In genomic region chr10:67306588-67307205, GRCh38 we compare ENCODE assay signal across 10 cellular contexts.
DNase-seq lines count a peak whose midpoint lies in the region; ATAC-seq and TF ChIP-seq lines count a peak whose summit lies in the region.
"Had no signal": no experiment of that assay in that cellular context is flagged by ENCODE, and none has a peak within 500 bp of the region (broad histone marks: within the 10 kb centered on the region; RNA-seq: fewer than 3 reads in every experiment).

No MANE protein-coding gene starts in this region.

- H3K27ac ChIP-seq in KMS-11: no peak overlapping the region
- no peak overlapping the region for H3K27ac ChIP-seq in mammary epithelial cell (ENCODE audit: insufficient read depth, low read depth, low read length)
- H3K27ac ChIP-seq: epithelial cell of prostate had no signal

- no peak for TF ChIP-seq POLR2A in GM18505 (IDR thresholded peaks at IDR 0.05; ENCODE audit: borderline replicate concordance, extremely low read depth, insufficient read depth, insufficient read length)

- 75% methylated on average over 2 of the region's 2 CpGs for WGBS in mammary epithelial cell (ENCODE audit: low coverage, missing lambda C conversion rate)

- H3K79me2 ChIP-seq in KMS-11 (ENCODE audit: insufficient read depth, low read depth) (no peaks in the 10 kb centered on the region), mammary epithelial cell (ENCODE audit: insufficient read depth, low read length) (no peaks in the 10 kb centered on the region)

- H4K20me1 ChIP-seq in KMS-11 (ENCODE audit: insufficient read depth): no peaks in the 10 kb centered on the region
- no peaks in the 10 kb centered on the region for H4K20me1 ChIP-seq in mammary epithelial cell (ENCODE audit: insufficient read depth, low read length)

- H3K27me3 ChIP-seq in KMS-11 (ENCODE audit: insufficient read depth, low read depth): no peaks in the 10 kb centered on the region
- H3K27me3 ChIP-seq in mammary epithelial cell (ENCODE audit: insufficient read depth, low read length): no peaks in the 10 kb centered on the region

- peak; percentile 76 for TF ChIP-seq CTCF in KMS-11 (conservative IDR thresholded peaks at IDR 0.05; ENCODE audit: low read depth, low read length)
- peak; percentile 16 to 59 for TF ChIP-seq CTCF in mammary epithelial cell (conservative IDR thresholded peaks at IDR 0.05 in 1 of 2, IDR thresholded peaks at IDR 0.05 in 1 of 2; ENCODE audit: extremely low read depth in 1 of 2, insufficient read depth in 1 of 2, low read depth in 1 of 2, low read length in 2 of 2)
- peak; percentile 69 for TF ChIP-seq CTCF in neural crest cell (conservative IDR thresholded peaks at IDR 0.05)

- H3K27ac Mint-ChIP-seq in neural crest cell (ENCODE audit: unreplicated experiment): no peak overlapping the region
- H3K27ac Mint-ChIP-seq in natural killer cell treated with Interleukin-12 subunit alpha and Interleukin-12 subunit beta and Interleukin-15 and Interleukin-18, amount 100 ng/mL, for 72 hours: no peak overlapping the region
- H3K27ac Mint-ChIP-seq: IgD-negative memory B cell had no signal

- intact Hi-C loops in mammary epithelial cell (cut with micrococcal nuclease): loop anchor here (2.0 kb wide), 1 partner anchor 214 kb away; no protein-coding TSS in a partner anchor

- no peaks in the 10 kb centered on the region for H3K27me3 Mint-ChIP-seq in neural crest cell (ENCODE audit: low read depth)
- no peaks in the 10 kb centered on the region for H3K27me3 Mint-ChIP-seq in natural killer cell treated with Interleukin-12 subunit alpha and Interleukin-12 subunit beta and Interleukin-15 and Interleukin-18, amount 100 ng/mL, for 72 hours
- H3K27me3 Mint-ChIP-seq: IgD-negative memory B cell had no signal

- no peaks in the 10 kb centered on the region for H3K4me1 Mint-ChIP-seq in neural crest cell
- no peaks in the 10 kb centered on the region for H3K4me1 Mint-ChIP-seq in natural killer cell treated with Interleukin-12 subunit alpha and Interleukin-12 subunit beta and Interleukin-15 and Interleukin-18, amount 100 ng/mL, for 72 hours (ENCODE audit: low read depth in 2 of 2)
- H3K4me1 Mint-ChIP-seq: IgD-negative memory B cell had no signal

- H3K9ac ChIP-seq in KMS-11 (no peak overlapping the region), mammary epithelial cell (ENCODE audit: insufficient read depth, low read length) (no peak overlapping the region)

- dilution Hi-C loops in mammary epithelial cell (cut with HindIII; ENCODE audit: low sequenced_read_pairs): no loop called here

- H2AFZ ChIP-seq in KMS-11 (ENCODE audit: low read depth) (no peak overlapping the region), mammary epithelial cell (ENCODE audit: low read depth, low read length) (no peak overlapping the region)

- CTCF ChIA-PET in mammary epithelial cell (lab: Charles Lee; ENCODE audit: low non-redundant PET): interaction anchor here (0.6 to 0.7 kb wide), 2 partner anchors 233 to 478 kb away, joined by 4 read pairs; no protein-coding TSS in a partner anchor

- H3K4me1 ChIP-seq in KMS-11 (ENCODE audit: low read depth, poor library complexity, severe bottlenecking) (no peaks in the 10 kb centered on the region), mammary epithelial cell (ENCODE audit: insufficient read depth, low read length) (no peaks in the 10 kb centered on the region)

- peaks cover 6% of the 10 kb centered on the region for H3K9me3 Mint-ChIP-seq in neural crest cell
- peaks cover 7% of the 10 kb centered on the region for H3K9me3 Mint-ChIP-seq in natural killer cell treated with Interleukin-12 subunit alpha and Interleukin-12 subunit beta and Interleukin-15 and Interleukin-18, amount 100 ng/mL, for 72 hours

- in situ Hi-C loops in mammary epithelial cell (cut with MboI; ENCODE audit: low sequenced_read_pairs in 2 of 2): no loop called here

- H3K36me3 ChIP-seq in KMS-11 (ENCODE audit: insufficient read depth): no peaks in the 10 kb centered on the region
- no peaks in the 10 kb centered on the region for H3K36me3 ChIP-seq in mammary epithelial cell (ENCODE audit: insufficient read depth, low read length)

- no peak overlapping the region for H3K4me2 ChIP-seq in KMS-11
- no peak overlapping the region for H3K4me2 ChIP-seq in mammary epithelial cell (ENCODE audit: insufficient read depth, low read depth, low read length)

- H3K4me3 ChIP-seq in KMS-11 (IDR thresholded peaks at IDR 0.05; ENCODE audit: insufficient read depth, low read depth, low read length) (no peak overlapping the region), mammary epithelial cell (replicated peaks in 1 of 3; ENCODE audit: insufficient read depth in 1 of 3, low read depth in 2 of 3, low read length in 3 of 3) (no peak overlapping the region)

- no peaks in the 10 kb centered on the region for H3K36me3 Mint-ChIP-seq in neural crest cell (ENCODE audit: low read depth)
- H3K36me3 Mint-ChIP-seq in natural killer cell treated with Interleukin-12 subunit alpha and Interleukin-12 subunit beta and Interleukin-15 and Interleukin-18, amount 100 ng/mL, for 72 hours: no peaks in the 10 kb centered on the region
- H3K36me3 Mint-ChIP-seq: IgD-negative memory B cell had no signal

- H3K9me3 ChIP-seq in mammary epithelial cell (replicated peaks; ENCODE audit: insufficient read depth, low read length): no peaks in the 10 kb centered on the region

- DNase-seq in GM03348 (ENCODE audit: low spot score) (peak; percentile 30), mammary epithelial cell (peak; percentile 0), neural crest cell (ENCODE audit: low read depth, low spot score) (no peak), MV-4-11 (lab: John Stamatoyannopoulos, UW) (no peak)
- DNase-seq in natural killer cell treated with Interleukin-12 subunit alpha and Interleukin-12 subunit beta and Interleukin-15 and Interleukin-18, amount 100 ng/mL, for 72 hours (ENCODE audit: low spot score): no peak

- H3K4me3 Mint-ChIP-seq in neural crest cell: no peak overlapping the region
- H3K4me3 Mint-ChIP-seq in natural killer cell treated with Interleukin-12 subunit alpha and Interleukin-12 subunit beta and Interleukin-15 and Interleukin-18, amount 100 ng/mL, for 72 hours: no peak overlapping the region
- H3K4me3 Mint-ChIP-seq: IgD-negative memory B cell had no signal

- ATAC-seq in GM18861 (IDR thresholded peaks at IDR 0.05; ENCODE audit: unreplicated experiment): no peak
- ATAC-seq in natural killer cell treated with Interleukin-12 subunit alpha and Interleukin-12 subunit beta and Interleukin-15 and Interleukin-18, amount 100 ng/mL, for 72 hours: no peak
- ATAC-seq in GM18505 (IDR thresholded peaks at IDR 0.05; ENCODE audit: unreplicated experiment): no peak

- BruUV-seq in mammary epithelial cell (replicated peaks; lab: Mats Ljungman, UMichigan): no TSS peak

Comparison
In these comparisons a context has a peak if more than half of its experiments do, and no peak if none do; other contexts are left out.
1. DNase-seq: peak in GM03348 (single experiment) and mammary epithelial cell (single experiment); none in neural crest cell (single experiment), MV-4-11 (single experiment) and natural killer cell treated with Interleukin-12 subunit alpha and Interleukin-12 subunit beta and Interleukin-15 and Interleukin-18, amount 100 ng/mL, for 72 hours (single experiment).
2. Peak in every context shown above with its lines, with median percentiles within 50 percentile points of each other: CTCF ChIP-seq.